2 cellular contexts compared by ENCODE assay signal in the genomic region with DNA sequence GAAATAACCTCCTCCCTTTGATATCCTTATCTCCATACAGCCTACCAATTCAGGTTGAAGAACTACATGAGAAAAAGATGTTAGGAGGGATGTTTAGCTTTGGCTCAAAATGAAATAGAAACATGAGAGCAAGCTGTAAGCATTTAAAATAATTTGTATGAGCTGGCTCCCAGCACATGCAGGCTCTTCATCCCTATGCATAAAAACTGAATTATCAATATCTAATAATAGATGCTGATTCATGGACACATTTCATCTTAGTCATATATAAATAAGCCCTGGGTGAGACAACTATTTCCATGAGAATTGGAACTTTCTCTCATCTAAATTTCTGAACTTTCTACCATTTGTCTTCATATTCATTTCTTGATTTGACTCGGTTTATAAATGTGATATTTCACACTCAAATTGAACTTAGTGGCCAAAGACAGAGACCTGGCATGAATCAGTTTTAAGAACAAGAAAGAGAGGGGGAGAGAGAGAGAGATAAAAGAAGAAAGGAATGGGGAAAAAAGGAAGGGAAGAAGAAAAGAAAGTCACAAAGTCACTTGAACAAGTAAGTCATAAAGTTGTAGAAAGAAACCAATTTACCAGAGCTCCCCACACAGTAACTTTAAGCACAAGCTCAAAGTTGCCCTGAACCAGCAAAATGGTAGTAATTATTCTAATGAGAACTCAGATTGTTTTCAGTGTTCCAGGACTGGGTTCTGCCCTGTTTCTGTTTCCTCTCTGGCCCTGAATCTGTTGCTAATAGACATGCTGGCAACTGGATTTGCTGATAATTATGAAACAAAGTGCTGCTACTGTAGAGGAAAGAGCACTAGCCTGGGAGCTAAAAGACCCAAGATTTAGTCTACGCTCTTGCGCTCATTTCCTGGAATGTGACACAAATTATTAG.
TF ChIP-seq lines count a peak whose summit lies in the region.

No MANE protein-coding gene starts in this region.

TF ChIP-seq in GM23338, 12 proteins besides CTCF, POLR2A, EP300 and RAD21 (continues in another document):
- no peak for TF ChIP-seq ETS1 (IDR thresholded peaks at IDR 0.05)
- no peak for TF ChIP-seq EZH2 (IDR thresholded peaks at IDR 0.05; ENCODE audit: low read depth, unreplicated experiment)
- no peak for TF ChIP-seq ZNF114 (CRISPR knock-in tag; IDR thresholded peaks at IDR 0.05)
- no peak for TF ChIP-seq EZH2phosphoT487 (IDR thresholded peaks at IDR 0.05; ENCODE audit: unreplicated experiment)
- TF ChIP-seq CREB1 (CRISPR knock-in tag; IDR thresholded peaks at IDR 0.05; ENCODE audit: low read depth), result no peak
- TF ChIP-seq JUNB (IDR thresholded peaks at IDR 0.05; ENCODE audit: unreplicated experiment), result no peak
- TF ChIP-seq NANOG (IDR thresholded peaks at IDR 0.05; ENCODE audit: borderline replicate concordance), result no peak
- TF ChIP-seq POLR2AphosphoS5 (IDR thresholded peaks at IDR 0.05; ENCODE audit: low read depth), result no peak
- TF ChIP-seq ZNF462 (CRISPR knock-in tag; IDR thresholded peaks at IDR 0.05), result no peak

TF ChIP-seq in GM12878, 131 proteins besides CTCF, POLR2A, EP300 and RAD21:
- TF ChIP-seq, protein P1, sequence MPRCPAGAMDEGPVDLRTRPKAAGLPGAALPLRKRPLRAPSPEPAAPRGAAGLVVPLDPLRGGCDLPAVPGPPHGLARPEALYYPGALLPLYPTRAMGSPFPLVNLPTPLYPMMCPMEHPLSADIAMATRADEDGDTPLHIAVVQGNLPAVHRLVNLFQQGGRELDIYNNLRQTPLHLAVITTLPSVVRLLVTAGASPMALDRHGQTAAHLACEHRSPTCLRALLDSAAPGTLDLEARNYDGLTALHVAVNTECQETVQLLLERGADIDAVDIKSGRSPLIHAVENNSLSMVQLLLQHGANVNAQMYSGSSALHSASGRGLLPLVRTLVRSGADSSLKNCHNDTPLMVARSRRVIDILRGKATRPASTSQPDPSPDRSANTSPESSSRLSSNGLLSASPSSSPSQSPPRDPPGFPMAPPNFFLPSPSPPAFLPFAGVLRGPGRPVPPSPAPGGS (IDR thresholded peaks at IDR 0.05; ENCODE audit: borderline replicate concordance, insufficient read depth, low read depth, low read length, poor library complexity, severe bottlenecking), result no peak
- TF ChIP-seq LARP7 (IDR thresholded peaks at IDR 0.05) (no peak), SP1 (IDR thresholded peaks at IDR 0.05; ENCODE audit: low read depth, low read length) (no peak), ETV6 (conservative IDR thresholded peaks at IDR 0.05 in 1 of 2, IDR thresholded peaks at IDR 0.05 in 1 of 2; ENCODE audit: borderline replicate concordance in 1 of 2, low read depth in 1 of 2) (0 out of 4 replicates have a peak, but pooled peaks of 1 of the 2 experiments have one; percentile 14), POU2F2 (IDR thresholded peaks at IDR 0.05; ENCODE audit: borderline replicate concordance, low read depth, low read length) (no peak)
